19 cellular contexts compared by ENCODE assay signal in the genomic region with DNA sequence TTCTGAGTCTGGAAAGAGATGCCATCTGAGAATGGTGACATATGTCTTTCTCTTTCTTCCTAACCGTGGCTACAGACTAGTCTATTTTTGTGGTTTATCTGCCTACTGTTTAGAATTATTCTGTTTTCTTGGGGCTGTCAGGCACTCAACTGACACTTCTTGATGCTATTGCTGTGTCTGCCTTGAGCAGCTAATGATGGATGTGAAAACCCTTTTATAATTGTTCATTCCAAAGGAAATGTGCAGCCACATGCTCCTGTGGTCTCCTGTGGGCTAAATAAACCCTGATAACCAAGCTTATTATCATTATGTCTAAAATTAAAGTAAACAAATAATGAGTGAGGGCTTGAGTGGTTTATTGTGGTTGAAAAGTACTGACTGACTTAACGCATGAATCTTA. TPM values are rescaled to one million over a fixed set of nuclear protein-coding genes. Genes with fewer than 3 reads are reported as not detected.
DNase-seq lines count a peak whose midpoint lies in the region; ATAC-seq and TF ChIP-seq lines count a peak whose summit lies in the region.
"Had no signal": no experiment of that assay in that cellular context is flagged by ENCODE, and none has a peak within 500 bp of the region (broad histone marks: within the 10 kb centered on the region; RNA-seq: fewer than 3 reads in every experiment).

No MANE protein-coding gene starts in this region.

- intact Hi-C loops in heart right ventricle (cut with DNase I) (loop anchor here in 3 of 10 donors (2.0 to 5.0 kb wide), 2 partner anchors 52 to 53 kb away; a partner anchor contains a TSS), cardiac septum (cut with DNase I) (loop anchor here (10.0 kb wide), 1 partner anchor 55 kb away; a partner anchor contains a TSS), uterus (cut with DNase I; ENCODE audit: low total_unique reads) (no loop called here)

- peak in 1 of 8 donors; percentile 41 for ATAC-seq in heart right ventricle
- ATAC-seq: A549 had no signal

- no peaks in the 10 kb centered on the region for H4K20me1 ChIP-seq in fibroblast of lung (ENCODE audit: control insufficient read depth, extremely low read depth, insufficient read depth, low read length)

- no peaks in the 10 kb centered on the region for H3K79me2 ChIP-seq in fibroblast of lung (ENCODE audit: control insufficient read depth, insufficient read depth, low read length)

- H3K4me3 ChIP-seq in heart right ventricle, result no peak overlapping the region
- no peak overlapping the region for H3K4me3 ChIP-seq in fibroblast of lung (replicated peaks in 1 of 4; ENCODE audit: control extremely low read depth in 1 of 4, insufficient read depth in 1 of 4, low read depth in 3 of 4, low read length in 4 of 4)
- H3K4me3 ChIP-seq in uterus, result no peak overlapping the region
- H3K4me3 ChIP-seq: A549, MG63, Peyer's patch had no signal

- H3K9me3 ChIP-seq in heart right ventricle (no peaks in the 10 kb centered on the region), fibroblast of lung (ENCODE audit: control insufficient read depth, insufficient read depth, low read depth, low read length) (no peaks in the 10 kb centered on the region), uterus (no peaks in the 10 kb centered on the region)
- H3K9me3 ChIP-seq: A549, MG63, Peyer's patch had no signal

- H2AFZ ChIP-seq in fibroblast of lung (ENCODE audit: low read length), result no peak overlapping the region

- H3K9ac ChIP-seq in fibroblast of lung (ENCODE audit: insufficient read depth, low read length), result no peak overlapping the region

- TF ChIP-seq CTCF in heart right ventricle (IDR thresholded peaks at IDR 0.05), result no peak
- TF ChIP-seq CTCF in fibroblast of lung (conservative IDR thresholded peaks at IDR 0.05 in 1 of 2, IDR thresholded peaks at IDR 0.05 in 1 of 2; ENCODE audit: low read depth in 1 of 2, low read length in 2 of 2), result no peak
- no peak for TF ChIP-seq CTCF in uterus (IDR thresholded peaks at IDR 0.05)

- H3K27ac ChIP-seq in heart right ventricle (peak overlapping the region in 7 of 10 donors; percentile 7 to 80 (median 68)), fibroblast of lung (ENCODE audit: insufficient read depth, low read length) (no peak overlapping the region), uterus (peak overlapping the region; percentile 75 to 78)
- H3K27ac ChIP-seq: A549 had no signal

- H3K36me3 ChIP-seq in heart right ventricle (no peaks in the 10 kb centered on the region), fibroblast of lung (ENCODE audit: control insufficient read depth, insufficient read depth, low read length) (no peaks in the 10 kb centered on the region), uterus (no peaks in the 10 kb centered on the region)
- H3K36me3 ChIP-seq: MG63, Peyer's patch had no signal

- 20 to 36% methylated on average over 2 of the region's 2 CpGs for WGBS in heart right ventricle, 2 donors

- DNase-seq in heart right ventricle, result no peak
- no peak for DNase-seq in cardiac septum (ENCODE audit: low spot score)
- peak; percentile 55 for DNase-seq in NCI-H446 treated with DMSO at 0.1 percent for 48 hours (lab: John Stamatoyannopoulos, UW)
- peak; percentile 40 to 58 for DNase-seq in fibroblast of lung (ENCODE audit: low read depth in 2 of 2)
- no peak for DNase-seq in uterus
- DNase-seq in central memory CD4-positive, alpha-beta T cell, result no peak
- DNase-seq in NCI-H1930 (lab: John Stamatoyannopoulos, UW), result no peak
- no peak for DNase-seq in activated CD4-positive, alpha-beta T cell treated with anti-CD3 and anti-CD28 coated beads for 48 hours
- DNase-seq: C1 segment of cervical spinal cord, EL, GOT3, HFFc6, MG63, NCI-H1092, NCI-H187, NCI-H510A treated with DMSO at 0.1 percent for 48 hours, Peyer's patch, SHP77 treated with DMSO at 0.1 percent for 48 hours had no signal

- TF ChIP-seq POLR2A in uterus (IDR thresholded peaks at IDR 0.05), result no peak

- H3K27me3 ChIP-seq in heart right ventricle (no peaks in the 10 kb centered on the region), fibroblast of lung (ENCODE audit: control insufficient read depth, insufficient read depth, low read length) (no peaks in the 10 kb centered on the region), uterus (no peaks in the 10 kb centered on the region)
- H3K27me3 ChIP-seq: MG63, Peyer's patch had no signal

- H3K4me1 ChIP-seq in heart right ventricle, result peaks cover 0 to 25% (median 12%) of the 10 kb centered on the region in 9 donors
- peaks cover 5% of the 10 kb centered on the region for H3K4me1 ChIP-seq in fibroblast of lung (ENCODE audit: control insufficient read depth, extremely low read depth, insufficient read depth, low read length)
- no peaks in the 10 kb centered on the region for H3K4me1 ChIP-seq in uterus

- H3K4me2 ChIP-seq in fibroblast of lung (ENCODE audit: extremely low read depth, insufficient read depth, low read length), result no peak overlapping the region

RNA-seq across cellular contexts. Expression of a gene that starts 52.7 kb away (rescaled TPM):
- 10 to 100 TPM; 16.7 to 42.1 (median 28.5) TPM for total RNA-seq in heart right ventricle
- 1 to 10 TPM; 6.4 to 9.2 TPM for polyA plus RNA-seq in heart right ventricle
- total RNA-seq in cardiac septum, result 23.8 TPM
- total RNA-seq in fibroblast of lung, result 9.0 and 9.9 TPM in 2 replicates
- 0.69 and 4.2 TPM in 2 replicates for polyA plus RNA-seq in fibroblast of lung
- 0.66 and 1.3 TPM in 2 replicates for polyA plus RNA-seq in fibroblast of lung (2012)
- polyA minus RNA-seq in fibroblast of lung (ENCODE audit: low replicate concordance), result 0.37 and 0.82 TPM in 2 replicates
- total RNA-seq in uterus, result 10 to 100 TPM in 3 of 4 donors, 1 to 10 TPM in 1; 1.3 to 29.9 (median 17.9) TPM

Comparison
In these comparisons a context has a peak if more than half of its experiments do, and no peak if none do; other contexts are left out.
1. DNase-seq: peak in NCI-H446 treated with DMSO at 0.1 percent for 48 hours (single experiment) and fibroblast of lung (2 of 2); none in heart right ventricle (0 of 2), cardiac septum (single experiment), uterus (0 of 2), central memory CD4-positive, alpha-beta T cell (single experiment), NCI-H1930 (0 of 2) and activated CD4-positive, alpha-beta T cell treated with anti-CD3 and anti-CD28 coated beads for 48 hours (single experiment).